In the genomic region with DNA sequence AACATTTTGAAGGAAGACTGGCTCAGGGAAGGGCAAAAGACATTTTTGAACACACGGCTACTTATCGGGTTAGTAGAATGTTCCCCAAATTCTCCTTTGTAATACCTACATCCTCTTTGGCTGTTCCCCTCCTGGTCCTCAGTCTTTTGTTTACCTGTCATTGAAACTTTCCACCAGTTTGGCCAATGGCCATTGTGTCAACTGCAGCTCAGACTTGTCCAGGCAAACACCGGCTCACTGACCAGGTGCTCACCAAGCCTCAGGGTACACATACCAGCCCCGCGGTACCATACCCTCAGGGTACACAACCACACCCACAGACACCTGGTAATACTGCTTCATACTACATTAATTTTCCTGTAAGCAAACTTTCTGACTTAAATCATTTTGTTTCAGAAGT, we compare ENCODE assay signal across 20 cellular contexts.
A peak's percentile ranks its signal among the peaks of the same experiment; 100 is the strongest.
DNase-seq lines count a peak whose midpoint lies in the region; ATAC-seq, FAIRE-seq and TF ChIP-seq lines count a peak whose summit lies in the region.
"Had no signal": no experiment of that assay in that cellular context is flagged by ENCODE, and none has a peak within 500 bp of the region (broad histone marks: within the 10 kb centered on the region; RNA-seq: fewer than 3 reads in every experiment).

No MANE protein-coding gene starts in this region.

- no peaks in the 10 kb centered on the region for H3K9me3 Mint-ChIP-seq in progenitor cell of endocrine pancreas (ENCODE audit: low read depth)
- H3K9me3 Mint-ChIP-seq: activated naive CD4-positive, alpha-beta T cell treated with anti-CD3 and anti-CD28 coated beads, Interleukin-2, amount 50 U/mL, for 72 hours; central memory CD8-positive, alpha-beta T cell; IgD-negative memory B cell had no signal

- H3K27ac ChIP-seq in Peyer's patch (peak overlapping the region in 3 of 4 donors; percentile 21 to 91 (median 74)), keratinocyte (ENCODE audit: control insufficient read depth, insufficient read depth, low read length) (no peak overlapping the region), skin epidermis (peak overlapping the region in 16 of 21 experiments; percentile 12 to 97 (median 85))
- H3K27ac ChIP-seq: WERI-Rb-1 had no signal

- H3K79me2 ChIP-seq in keratinocyte (ENCODE audit: control insufficient read depth, insufficient read depth, low read length): no peaks in the 10 kb centered on the region

- DNase-seq in GM12865 (ENCODE audit: low read depth): peak; percentile 34
- DNase-seq in Peyer's patch: peak in 1 of 3 donors; percentile 49
- no peak for DNase-seq in keratinocyte (ENCODE audit: low read depth, low spot score)
- DNase-seq in progenitor cell of endocrine pancreas (ENCODE audit: low spot score, unreplicated experiment): no peak
- no peak for DNase-seq in NCI-H187 (lab: John Stamatoyannopoulos, UW)
- DNase-seq in D341Med (ENCODE audit: low spot score): no peak
- DNase-seq: GM23248; heart left ventricle; NCI-H82; occipital lobe; stimulated activated CD4-positive, alpha-beta T cell treated with anti-CD3 and anti-CD28 coated beads, Interleukin-15, amount 100 ng/mL, for 24 hours; WERI-Rb-1 had no signal

- H3K4me1 ChIP-seq in Peyer's patch (peaks cover 0 to 20% (median 0%) of the 10 kb centered on the region in 4 donors), keratinocyte (ENCODE audit: control insufficient read depth, extremely low read depth, insufficient read depth, low read length) (peaks cover 37% of the 10 kb centered on the region)

- H3K9me1 ChIP-seq in keratinocyte (ENCODE audit: control insufficient read depth, extremely low read depth, insufficient read depth, low read length): no peaks in the 10 kb centered on the region

- H3K27me3 ChIP-seq in Peyer's patch (no peaks in the 10 kb centered on the region), keratinocyte (ENCODE audit: control insufficient read depth, extremely low read depth, insufficient read depth, low read length) (no peaks in the 10 kb centered on the region)
- H3K27me3 ChIP-seq: heart left ventricle had no signal

- no peak for ATAC-seq in HG02623 (IDR thresholded peaks at IDR 0.05; ENCODE audit: unreplicated experiment)
- ATAC-seq: heart left ventricle had no signal

- TF ChIP-seq CTCF in GM12865 (IDR thresholded peaks at IDR 0.05; ENCODE audit: insufficient read depth, low read depth, low read length, missing control alignments) (no peak), Peyer's patch (IDR thresholded peaks at IDR 0.05) (no peak), keratinocyte (optimal IDR thresholded peaks at IDR 0.05 in 1 of 3, IDR thresholded peaks at IDR 0.05 in 1 of 3, conservative IDR thresholded peaks at IDR 0.05 in 1 of 3; ENCODE audit: extremely low read depth in 1 of 3, insufficient read depth in 2 of 3, low read length in 3 of 3) (no peak), progenitor cell of endocrine pancreas (IDR thresholded peaks at IDR 0.05; ENCODE audit: unreplicated experiment) (no peak)

- H3K4me1 Mint-ChIP-seq in progenitor cell of endocrine pancreas (ENCODE audit: low read depth): peaks cover 26% of the 10 kb centered on the region

- peak; percentile 62 for FAIRE-seq in keratinocyte (lab: Jason Lieb, UNC)
- FAIRE-seq: endothelial cell of umbilical vein, GM12891, urothelium cell line had no signal

- dilution Hi-C loops in keratinocyte (cut with MboI; ENCODE audit: extremely low pct_ligation_motif_present, low sequenced_read_pairs): no loop called here

- TF ChIP-seq POLR2A in Peyer's patch (IDR thresholded peaks at IDR 0.05): no peak

- H3K4me3 ChIP-seq in GM12865 (ENCODE audit: low read depth, low read length) (no peak overlapping the region), Peyer's patch (no peak overlapping the region), keratinocyte (ENCODE audit: control insufficient read depth in 2 of 3, extremely low read depth in 1 of 3, insufficient read depth in 2 of 3, low read depth in 1 of 3, low read length in 3 of 3) (no peak overlapping the region), skin epidermis (no peak overlapping the region)
- H3K4me3 ChIP-seq: GM23248, heart left ventricle had no signal

- H2AFZ ChIP-seq in keratinocyte (ENCODE audit: control insufficient read depth, low read length): peak overlapping the region; percentile 34
- H2AFZ ChIP-seq: GM23248 had no signal

- peak overlapping the region; percentile 26 for H3K4me2 ChIP-seq in keratinocyte (ENCODE audit: control insufficient read depth, extremely low read depth, insufficient read depth, low read depth, low read length)

- no peaks in the 10 kb centered on the region for H4K20me1 ChIP-seq in keratinocyte (ENCODE audit: control insufficient read depth, extremely low read depth, insufficient read depth, low read length)

- no peaks in the 10 kb centered on the region for H3K36me3 Mint-ChIP-seq in progenitor cell of endocrine pancreas (ENCODE audit: insufficient read depth)
- H3K36me3 Mint-ChIP-seq: activated naive CD4-positive, alpha-beta T cell treated with anti-CD3 and anti-CD28 coated beads, Interleukin-2, amount 50 U/mL, for 72 hours; IgD-negative memory B cell had no signal

- no peak overlapping the region for H3K4me3 Mint-ChIP-seq in progenitor cell of endocrine pancreas (ENCODE audit: low read depth)
- H3K4me3 Mint-ChIP-seq: central memory CD8-positive, alpha-beta T cell; IgD-negative memory B cell had no signal

- no peaks in the 10 kb centered on the region for H3K27me3 Mint-ChIP-seq in progenitor cell of endocrine pancreas
- H3K27me3 Mint-ChIP-seq: central memory CD8-positive, alpha-beta T cell had no signal

- H3K9me3 ChIP-seq in Peyer's patch (no peaks in the 10 kb centered on the region), keratinocyte (ENCODE audit: control insufficient read depth, low read depth, low read length) (no peaks in the 10 kb centered on the region)
- H3K9me3 ChIP-seq: heart left ventricle had no signal

- H3K36me3 ChIP-seq in Peyer's patch: no peaks in the 10 kb centered on the region
- H3K36me3 ChIP-seq in keratinocyte (ENCODE audit: control insufficient read depth in 2 of 2, extremely low read depth in 1 of 2, insufficient read depth in 2 of 2, low read length in 2 of 2): no peaks in the 10 kb centered on the region
- H3K36me3 ChIP-seq: heart left ventricle, WERI-Rb-1 had no signal

- no peak overlapping the region for H3K27ac Mint-ChIP-seq in progenitor cell of endocrine pancreas
- H3K27ac Mint-ChIP-seq: activated naive CD4-positive, alpha-beta T cell treated with anti-CD3 and anti-CD28 coated beads, Interleukin-2, amount 50 U/mL, for 72 hours; IgD-negative memory B cell had no signal

- H3K9ac ChIP-seq in keratinocyte (ENCODE audit: control insufficient read depth, extremely low read depth, insufficient read depth, low read length): no peak overlapping the region
